ENCODE assay signal across 1 cellular context in genomic region chr4:158571736-158572135, GRCh38.
TF ChIP-seq lines count a peak whose summit lies in the region.

No MANE protein-coding gene starts in this region.

TF ChIP-seq in H1, 55 proteins besides CTCF, POLR2A, EP300 and RAD21 (continued from another document):
- peak; percentile 84 for TF ChIP-seq POU5F1 (IDR thresholded peaks at IDR 0.05; ENCODE audit: low read depth, low read length)
- peak; percentile 59 for TF ChIP-seq SP1 (IDR thresholded peaks at IDR 0.05; ENCODE audit: low read depth, low read length)
- TF ChIP-seq TEAD4 (IDR thresholded peaks at IDR 0.05; ENCODE audit: low read depth, low read length) = no peak
- TF ChIP-seq GABPA (IDR thresholded peaks at IDR 0.05; ENCODE audit: borderline replicate concordance, insufficient read depth, low read length) = no peak
- TF ChIP-seq HDAC2 (IDR thresholded peaks at IDR 0.05; ENCODE audit: borderline replicate concordance in 1 of 2, low read depth in 2 of 2, low read length in 2 of 2) = peak in 1 of 2 experiments; percentile 75; a peak in 1 of 4 replicates
- TF ChIP-seq, protein P1, sequence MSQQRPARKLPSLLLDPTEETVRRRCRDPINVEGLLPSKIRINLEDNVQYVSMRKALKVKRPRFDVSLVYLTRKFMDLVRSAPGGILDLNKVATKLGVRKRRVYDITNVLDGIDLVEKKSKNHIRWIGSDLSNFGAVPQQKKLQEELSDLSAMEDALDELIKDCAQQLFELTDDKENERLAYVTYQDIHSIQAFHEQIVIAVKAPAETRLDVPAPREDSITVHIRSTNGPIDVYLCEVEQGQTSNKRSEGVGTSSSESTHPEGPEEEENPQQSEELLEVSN (IDR thresholded peaks at IDR 0.05) = peak; percentile 70
- TF ChIP-seq SIN3A (conservative IDR thresholded peaks at IDR 0.05 in 1 of 2, IDR thresholded peaks at IDR 0.05 in 1 of 2; ENCODE audit: low read depth in 1 of 2, low read length in 2 of 2) = peak; percentile 99
- no peak for TF ChIP-seq CTBP2 (IDR thresholded peaks at IDR 0.05; ENCODE audit: borderline replicate concordance, insufficient read depth, insufficient read length, low read length)
- TF ChIP-seq EGR1 (IDR thresholded peaks at IDR 0.05; ENCODE audit: borderline replicate concordance, low read depth, low read length) = no peak
- peak; percentile 85 for TF ChIP-seq SAP30 (IDR thresholded peaks at IDR 0.05; ENCODE audit: insufficient read depth, insufficient replicate concordance, low read length)
